In the genomic region with DNA sequence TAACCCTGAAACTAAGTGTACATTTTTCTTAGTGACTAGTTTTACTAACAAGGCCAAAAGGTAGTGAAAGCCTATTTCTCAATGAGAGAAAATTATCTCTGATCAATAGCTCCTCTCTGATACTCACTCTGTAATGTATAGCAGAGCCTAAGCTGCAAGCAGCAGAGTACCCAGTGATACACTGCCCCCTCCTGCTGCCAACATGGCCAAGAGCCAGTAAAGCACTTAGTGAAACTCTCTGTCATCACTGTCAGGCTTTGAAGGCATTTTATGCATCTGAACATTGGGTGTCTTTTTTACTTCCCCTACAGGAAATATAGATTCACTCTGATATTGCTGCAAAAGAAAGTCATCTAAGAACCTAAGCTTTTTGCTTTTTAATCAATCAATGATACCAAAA, we compare ENCODE assay signal across 11 cellular contexts.
DNase-seq lines count a peak whose midpoint lies in the region; TF ChIP-seq lines count a peak whose summit lies in the region.
"Had no signal": no experiment of that assay in that cellular context is flagged by ENCODE, and none has a peak within 500 bp of the region (broad histone marks: within the 10 kb centered on the region; RNA-seq: fewer than 3 reads in every experiment).

No MANE protein-coding gene starts in this region.

- DNase-seq in NAMALWA (ENCODE audit: low spot score) = peak; percentile 41
- peak; percentile 84 for DNase-seq in NCI-H446 treated with DMSO at 0.1 percent for 48 hours (lab: John Stamatoyannopoulos, UW)
- peak; percentile 2 for DNase-seq in cerebellar cortex (ENCODE audit: low spot score)
- peak; percentile 42 for DNase-seq in pons (ENCODE audit: low spot score)
- DNase-seq in HFFc6 = no peak
- no peak for DNase-seq in cerebellum (ENCODE audit: low spot score)
- DNase-seq in activated CD4-positive, alpha-beta T cell treated with anti-CD3 and anti-CD28 coated beads for 48 hours = no peak
- DNase-seq: activated naive CD8-positive, alpha-beta T cell treated with anti-CD3 and anti-CD28 coated beads, Interleukin-2, amount 10 ng/mL, durations not matched to agents 7 days and 5 days; right lobe of liver; transverse colon had no signal

- no peaks in the 10 kb centered on the region; the same call in 1 of the 2 replicates for H3K27me3 Mint-ChIP-seq in HFFc6 (ENCODE audit: insufficient read depth)
- H3K27me3 Mint-ChIP-seq: activated naive CD8-positive, alpha-beta T cell treated with anti-CD3 and anti-CD28 coated beads, Interleukin-2, amount 10 ng/mL, durations not matched to agents 7 days and 5 days had no signal

- H3K9me3 Mint-ChIP-seq in HFFc6 = no peaks in the 10 kb centered on the region; the same call in none of the 2 replicates

- no peaks in the 10 kb centered on the region for H3K4me1 Mint-ChIP-seq in HFFc6 (ENCODE audit: low read depth)
- H3K4me1 Mint-ChIP-seq: activated naive CD8-positive, alpha-beta T cell treated with anti-CD3 and anti-CD28 coated beads, Interleukin-2, amount 10 ng/mL, durations not matched to agents 7 days and 5 days had no signal

- TF ChIP-seq CTCF in HFFc6 (IDR thresholded peaks at IDR 0.05) = no peak

- H3K36me3 Mint-ChIP-seq in HFFc6 (ENCODE audit: low read depth) = no peaks in the 10 kb centered on the region
- H3K36me3 Mint-ChIP-seq: activated naive CD8-positive, alpha-beta T cell treated with anti-CD3 and anti-CD28 coated beads, Interleukin-2, amount 10 ng/mL, durations not matched to agents 7 days and 5 days had no signal

- no peak overlapping the region for H3K4me3 Mint-ChIP-seq in HFFc6
- H3K4me3 Mint-ChIP-seq: activated naive CD8-positive, alpha-beta T cell treated with anti-CD3 and anti-CD28 coated beads, Interleukin-2, amount 10 ng/mL, durations not matched to agents 7 days and 5 days; T-helper 1 cell treated with Interleukin-12 subunit alpha and Interleukin-12 subunit beta and Interleukin-4 antibody, amounts not matched to agents 30 μg/mL and 1 μg/mL, for 36 hours had no signal

- H3K27ac Mint-ChIP-seq in HFFc6 = no peak overlapping the region
- H3K27ac Mint-ChIP-seq: activated naive CD8-positive, alpha-beta T cell treated with anti-CD3 and anti-CD28 coated beads, Interleukin-2, amount 10 ng/mL, durations not matched to agents 7 days and 5 days; T-helper 1 cell treated with Interleukin-12 subunit alpha and Interleukin-12 subunit beta and Interleukin-4 antibody, amounts not matched to agents 30 μg/mL and 1 μg/mL, for 36 hours had no signal

Comparison
In these comparisons a context has a peak if more than half of its experiments do, and no peak if none do; other contexts are left out.
1. DNase-seq: peak in NAMALWA (single experiment), NCI-H446 treated with DMSO at 0.1 percent for 48 hours (single experiment), cerebellar cortex (single experiment) and pons (single experiment); none in HFFc6 (single experiment), cerebellum (single experiment) and activated CD4-positive, alpha-beta T cell treated with anti-CD3 and anti-CD28 coated beads for 48 hours (single experiment).